8 cellular contexts compared by ENCODE assay signal in genomic region chr17:51371732-51372151, GRCh38.
DNase-seq lines count a peak whose midpoint lies in the region; ATAC-seq and TF ChIP-seq lines count a peak whose summit lies in the region.

No MANE protein-coding gene starts in this region.

- H3K4ac ChIP-seq in IMR-90 (ENCODE audit: low read depth, low read length): no peak overlapping the region

- no peak for TF ChIP-seq POLR2A in IMR-90 (IDR thresholded peaks at IDR 0.05; ENCODE audit: low read depth, low read length)
- TF ChIP-seq POLR2A in vagina (IDR thresholded peaks at IDR 0.05): no peak

- H3K27me3 ChIP-seq in IMR-90 (ENCODE audit: control insufficient read depth, insufficient read depth, low read length) (no peaks in the 10 kb centered on the region), vagina (no peaks in the 10 kb centered on the region)

- H3K27ac ChIP-seq in IMR-90 (ENCODE audit: insufficient read depth, low read length) (no peak overlapping the region), vagina (no peak overlapping the region)

- dilution Hi-C loops in IMR-90 (cut with HindIII; ENCODE audit: low sequenced_read_pairs, unreplicated experiment): no loop called here

- no peak overlapping the region for H2AK5ac ChIP-seq in IMR-90 (ENCODE audit: low read depth, low read length)

- H4K5ac ChIP-seq in IMR-90 (ENCODE audit: low read depth, low read length): no peak overlapping the region

- no peak overlapping the region for H3K23ac ChIP-seq in IMR-90 (ENCODE audit: low read depth, low read length)

- H3K9ac ChIP-seq in IMR-90 (ENCODE audit: low read depth, low read length): no peak overlapping the region

- H3K79me1 ChIP-seq in IMR-90 (ENCODE audit: low read depth in 1 of 2, low read length in 2 of 2): no peaks in the 10 kb centered on the region

- no peak overlapping the region; a peak in 1 of 4 replicates for H4K8ac ChIP-seq in IMR-90 (ENCODE audit: low read depth in 2 of 2, low read length in 2 of 2)

- H3K36me3 ChIP-seq in IMR-90 (ENCODE audit: control insufficient read depth, insufficient read depth, low read length): no peaks in the 10 kb centered on the region
- H3K36me3 ChIP-seq in vagina: no peaks in the 10 kb centered on the region

- 40% methylated on average over 1 of the region's 5 CpGs; no CpG with 5 or more reads in 1 of the 2 experiments for WGBS in IMR-90 (ENCODE audit: extremely low coverage in 2 of 2, insufficient read length in 1 of 2), 2 experiments

- CTCF ChIA-PET in IMR-90 (lab: Yijun Ruan, JAX): interaction anchor here (0.6 kb wide), 2 partner anchors 103 to 178 kb away, joined by 3 to 4 read pairs; no protein-coding TSS in a partner anchor

- H3K9me3 ChIP-seq in IMR-90 (ENCODE audit: control insufficient read depth, insufficient read depth, low read length) (no peaks in the 10 kb centered on the region), vagina (no peaks in the 10 kb centered on the region)

- H3K18ac ChIP-seq in IMR-90 (ENCODE audit: low read depth, low read length): no peak overlapping the region

- DNase-seq in GDM1 (lab: John Stamatoyannopoulos, UW) (peak; percentile 17), IMR-90 (peak; percentile 50), RPMI8226 (peak; percentile 58), anterior cingulate cortex (lab: John Stamatoyannopoulos, UW) (peak in 55 of 58 donors; percentile 21 to 96 (median 70)), hippocampal formation (lab: John Stamatoyannopoulos, UW) (peak; percentile 81 to 97), vagina (ENCODE audit: extremely low spot score in 2 of 2) (no peak)
- peak; percentile 23 to 27 for DNase-seq in stimulated activated CD4-positive, alpha-beta T cell treated with anti-CD3 and anti-CD28 coated beads, Interleukin-12 subunit alpha, Interleukin-12 subunit beta, amount 100 ng/mL, for 24 hours (ENCODE audit: low read depth in 2 of 2)

- H4K20me1 ChIP-seq in IMR-90 (ENCODE audit: insufficient read depth, low read length): no peaks in the 10 kb centered on the region

- in situ Hi-C loops in IMR-90 (cut with MboI; ENCODE audit: low sequenced_read_pairs): no loop called here

- intact Hi-C loops in IMR-90 (cut with micrococcal nuclease): loop anchor here (2.0 kb wide), 1 partner anchor 165 kb away; no protein-coding TSS in a partner anchor
- intact Hi-C loops in vagina (cut with DNase I): no loop called here

- H3K4me3 ChIP-seq in IMR-90 (ENCODE audit: insufficient read depth, low read depth, low read length): no peak overlapping the region
- H3K4me3 ChIP-seq in vagina: no peak overlapping the region

- ATAC-seq in IMR-90 (ENCODE audit: low read depth) (peak; percentile 86), GM19397 (IDR thresholded peaks at IDR 0.05; ENCODE audit: unreplicated experiment) (no peak)

- no TSS peak for BruUV-seq in IMR-90 (replicated peaks; lab: Mats Ljungman, UMichigan)

- H3K56ac ChIP-seq in IMR-90 (ENCODE audit: extremely low read depth, insufficient read depth, low read length): no peak overlapping the region

- peak; percentile 52 for TF ChIP-seq CTCF in IMR-90 (conservative IDR thresholded peaks at IDR 0.05; ENCODE audit: low read depth, low read length)
- peak in 1 of 3 experiments; percentile 8 for TF ChIP-seq CTCF in vagina (IDR thresholded peaks at IDR 0.05)

- H2AFZ ChIP-seq in IMR-90 (replicated peaks; ENCODE audit: low read length, poor library complexity): no peak overlapping the region

- no peaks in the 10 kb centered on the region for H3K9me1 ChIP-seq in IMR-90 (ENCODE audit: insufficient read depth, low read length)

- no peak overlapping the region for H2BK5ac ChIP-seq in IMR-90 (ENCODE audit: low read depth, low read length, poor library complexity, severe bottlenecking)

- no peak overlapping the region for H2BK15ac ChIP-seq in IMR-90 (ENCODE audit: low read depth, low read length)

- peak overlapping the region; percentile 29 for H2AK9ac ChIP-seq in IMR-90 (replicated peaks; ENCODE audit: low read depth, low read length, poor library complexity)

- H3K14ac ChIP-seq in IMR-90 (replicated peaks; ENCODE audit: low read depth, low read length): no peak overlapping the region

- H4K91ac ChIP-seq in IMR-90 (ENCODE audit: insufficient read depth, low read depth, low read length): no peak overlapping the region

- H2BK120ac ChIP-seq in IMR-90 (ENCODE audit: low read depth, low read length): no peak overlapping the region

- POLR2A ChIA-PET in IMR-90 (lab: Charles Lee; ENCODE audit: unreplicated experiment): interaction anchor here (0.6 kb wide), 1 partner anchor 9 kb away, joined by 4 read pairs; no protein-coding TSS in a partner anchor

- peak; percentile 72 for TF ChIP-seq RAD21 in IMR-90 (IDR thresholded peaks at IDR 0.05; ENCODE audit: low read length)

- H2BK20ac ChIP-seq in IMR-90 (ENCODE audit: low read depth, low read length): no peak overlapping the region

- H3K4me2 ChIP-seq in IMR-90 (ENCODE audit: low read depth, low read length): no peak overlapping the region

- H3K4me1 ChIP-seq in IMR-90 (ENCODE audit: control insufficient read depth, insufficient read depth, low read length): no peaks in the 10 kb centered on the region
- no peaks in the 10 kb centered on the region for H3K4me1 ChIP-seq in vagina

TF ChIP-seq in IMR-90, 13 proteins besides CTCF, POLR2A, EP300 and RAD21:
- TF ChIP-seq BHLHE40 (IDR thresholded peaks at IDR 0.05; ENCODE audit: low read depth, low read length) (no peak), RCOR1 (IDR thresholded peaks at IDR 0.05; ENCODE audit: insufficient replicate concordance, low read length) (no peak), MXI1 (IDR thresholded peaks at IDR 0.05; ENCODE audit: borderline replicate concordance, low read depth, low read length) (no peak), ELK1 (IDR thresholded peaks at IDR 0.05; ENCODE audit: borderline replicate concordance, low read depth, low read length) (no peak), MAZ (IDR thresholded peaks at IDR 0.05; ENCODE audit: borderline replicate concordance, low read depth, low read length) (0 out of 2 replicates have a peak, but pooled peaks have one; percentile 12), SMC3 (IDR thresholded peaks at IDR 0.05; ENCODE audit: low read depth, low read length) (peak; percentile 55), MAFK (IDR thresholded peaks at IDR 0.05; ENCODE audit: low read depth, low read length) (no peak), CEBPB (IDR thresholded peaks at IDR 0.05; ENCODE audit: low read depth, low read length) (no peak), CHD1 (IDR thresholded peaks at IDR 0.05; ENCODE audit: low read depth, low read length) (no peak)

Comparison
In these comparisons a context has a peak if more than half of its experiments do, and no peak if none do; other contexts are left out.
1. DNase-seq: peak in GDM1 (single experiment), IMR-90 (single experiment), RPMI8226 (single experiment), anterior cingulate cortex (55 of 58), hippocampal formation (2 of 2) and stimulated activated CD4-positive, alpha-beta T cell treated with anti-CD3 and anti-CD28 coated beads, Interleukin-12 subunit alpha, Interleukin-12 subunit beta, amount 100 ng/mL, for 24 hours (2 of 2); none in vagina (0 of 2).